Comparison of ENCODE assay signal across 1 cellular context in the genomic region with DNA sequence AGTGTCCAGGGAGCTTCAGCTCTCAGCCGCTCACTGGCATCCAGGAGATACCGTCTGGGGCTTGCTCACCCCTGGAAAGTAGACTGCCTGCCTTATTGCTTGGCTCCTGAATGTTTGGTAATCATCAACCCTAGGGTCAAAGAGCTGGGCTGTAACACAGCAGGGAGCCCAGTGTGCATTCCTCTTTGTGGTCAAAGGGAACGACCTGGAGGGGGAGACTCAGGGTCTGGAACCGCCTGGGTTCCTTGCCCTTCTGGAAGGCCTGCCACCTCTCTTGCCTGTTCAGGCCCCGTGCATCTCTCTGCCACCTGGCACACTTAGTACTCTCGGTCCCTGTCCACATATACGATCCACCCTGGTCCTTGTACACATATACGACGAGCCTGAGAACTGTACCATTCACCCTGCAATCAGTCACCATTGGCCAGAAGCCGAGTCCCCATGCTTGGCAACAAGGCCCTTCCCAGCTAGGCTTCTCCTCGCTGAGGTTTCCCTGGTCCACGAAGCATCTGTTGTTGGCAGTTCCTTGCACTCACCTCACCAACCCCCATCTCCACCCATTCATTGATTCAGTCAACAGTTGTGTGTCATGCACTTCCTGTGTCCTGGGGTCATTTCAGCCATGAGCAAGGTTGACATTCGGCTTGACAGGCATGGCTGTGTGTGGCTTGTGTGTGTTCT.
TF ChIP-seq lines count a peak whose summit lies in the region.

TSS of gene NAT8 (minus strand) at position 85 of the 681 bp plus-strand sequence. CDS start 794 bp downstream, outside the sequence.

TF ChIP-seq in HepG2, 621 proteins besides CTCF, POLR2A, EP300 and RAD21 (continued from another document and continues in another):
- no peak for TF ChIP-seq KIAA2018 (CRISPR knock-in tag; IDR thresholded peaks at IDR 0.05; ENCODE audit: borderline replicate concordance)
- TF ChIP-seq, protein P1, sequence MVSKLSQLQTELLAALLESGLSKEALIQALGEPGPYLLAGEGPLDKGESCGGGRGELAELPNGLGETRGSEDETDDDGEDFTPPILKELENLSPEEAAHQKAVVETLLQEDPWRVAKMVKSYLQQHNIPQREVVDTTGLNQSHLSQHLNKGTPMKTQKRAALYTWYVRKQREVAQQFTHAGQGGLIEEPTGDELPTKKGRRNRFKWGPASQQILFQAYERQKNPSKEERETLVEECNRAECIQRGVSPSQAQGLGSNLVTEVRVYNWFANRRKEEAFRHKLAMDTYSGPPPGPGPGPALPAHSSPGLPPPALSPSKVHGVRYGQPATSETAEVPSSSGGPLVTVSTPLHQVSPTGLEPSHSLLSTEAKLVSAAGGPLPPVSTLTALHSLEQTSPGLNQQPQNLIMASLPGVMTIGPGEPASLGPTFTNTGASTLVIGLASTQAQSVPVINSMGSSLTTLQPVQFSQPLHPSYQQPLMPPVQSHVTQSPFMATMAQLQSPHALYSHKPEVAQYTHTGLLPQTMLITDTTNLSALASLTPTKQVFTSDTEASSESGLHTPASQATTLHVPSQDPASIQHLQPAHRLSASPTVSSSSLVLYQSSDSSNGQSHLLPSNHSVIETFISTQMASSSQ (IDR thresholded peaks at IDR 0.05; ENCODE audit: low read depth): peak; percentile 58
- TF ChIP-seq, protein P1 (CRISPR knock-in tag; IDR thresholded peaks at IDR 0.05; ENCODE audit: borderline replicate concordance): peak; percentile 74; the same call in 1 of the 2 replicates
- TF ChIP-seq HNRNPH1 (optimal IDR thresholded peaks at IDR 0.05; ENCODE audit: low read depth, low read length): no peak
- TF ChIP-seq ZNF670 (CRISPR knock-in tag; IDR thresholded peaks at IDR 0.05; ENCODE audit: borderline replicate concordance): no peak
- TF ChIP-seq ARID2 (CRISPR knock-in tag; IDR thresholded peaks at IDR 0.05; ENCODE audit: borderline replicate concordance): no peak
- TF ChIP-seq ZSCAN29 (CRISPR knock-in tag; conservative IDR thresholded peaks at IDR 0.05): 0 out of 2 replicates have a peak, but pooled peaks have one; percentile 52
- TF ChIP-seq ZNF781 (CRISPR knock-in tag; IDR thresholded peaks at IDR 0.05; ENCODE audit: borderline replicate concordance, not compliant biosample characterization): no peak
- peak; percentile 93 for TF ChIP-seq ZNF646 (CRISPR knock-in tag; IDR thresholded peaks at IDR 0.05)
- no peak for TF ChIP-seq ZNF782 (CRISPR knock-in tag; IDR thresholded peaks at IDR 0.05; ENCODE audit: borderline replicate concordance)
- TF ChIP-seq SMYD3 (CRISPR knock-in tag; IDR thresholded peaks at IDR 0.05): no peak
- TF ChIP-seq EHMT2 (IDR thresholded peaks at IDR 0.05; ENCODE audit: borderline replicate concordance, low read depth, low read length): peak; percentile 79; the same call in 1 of the 2 replicates
- TF ChIP-seq ZBTB42 (CRISPR knock-in tag; IDR thresholded peaks at IDR 0.05): no peak; the same call in 1 of the 2 replicates
- 0 out of 2 replicates have a peak, but pooled peaks have one; percentile 28 for TF ChIP-seq ZSCAN21 (CRISPR knock-in tag; IDR thresholded peaks at IDR 0.05; ENCODE audit: borderline replicate concordance)
- TF ChIP-seq, protein P2, sequence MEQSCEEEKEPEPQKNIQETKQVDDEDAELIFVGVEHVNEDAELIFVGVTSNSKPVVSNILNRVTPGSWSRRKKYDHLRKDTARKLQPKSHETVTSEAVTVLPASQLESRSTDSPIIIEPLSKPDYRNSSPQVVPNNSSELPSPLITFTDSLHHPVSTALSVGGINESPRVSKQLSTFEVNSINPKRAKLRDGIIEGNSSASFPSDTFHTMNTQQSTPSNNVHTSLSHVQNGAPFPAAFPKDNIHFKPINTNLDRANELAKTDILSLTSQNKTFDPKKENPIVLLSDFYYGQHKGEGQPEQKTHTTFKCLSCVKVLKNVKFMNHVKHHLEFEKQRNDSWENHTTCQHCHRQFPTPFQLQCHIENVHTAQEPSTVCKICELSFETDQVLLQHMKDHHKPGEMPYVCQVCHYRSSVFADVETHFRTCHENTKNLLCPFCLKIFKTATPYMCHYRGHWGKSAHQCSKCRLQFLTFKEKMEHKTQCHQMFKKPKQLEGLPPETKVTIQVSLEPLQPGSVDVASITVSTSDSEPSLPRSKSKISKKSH (CRISPR knock-in tag; IDR thresholded peaks at IDR 0.05; ENCODE audit: borderline replicate concordance): peak; percentile 59; the same call in 1 of the 2 replicates
- TF ChIP-seq, protein P3, sequence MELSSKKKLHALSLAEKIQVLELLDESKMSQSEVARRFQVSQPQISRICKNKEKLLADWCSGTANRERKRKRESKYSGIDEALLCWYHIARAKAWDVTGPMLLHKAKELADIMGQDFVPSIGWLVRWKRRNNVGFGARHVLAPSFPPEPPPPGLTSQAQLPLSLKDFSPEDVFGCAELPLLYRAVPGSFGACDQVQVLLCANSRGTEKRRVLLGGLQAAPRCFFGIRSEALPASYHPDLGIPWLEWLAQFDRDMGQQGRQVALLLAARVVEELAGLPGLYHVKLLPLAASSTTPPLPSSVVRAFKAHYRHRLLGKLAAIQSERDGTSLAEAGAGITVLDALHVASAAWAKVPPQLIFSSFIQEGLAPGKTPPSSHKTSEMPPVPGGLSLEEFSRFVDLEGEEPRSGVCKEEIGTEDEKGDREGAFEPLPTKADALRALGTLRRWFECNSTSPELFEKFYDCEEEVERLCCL (CRISPR knock-in tag; IDR thresholded peaks at IDR 0.05; ENCODE audit: borderline replicate concordance): no peak
- TF ChIP-seq ZMYM2 (CRISPR knock-in tag; IDR thresholded peaks at IDR 0.05): no peak
- TF ChIP-seq ZC3H13 (CRISPR knock-in tag; IDR thresholded peaks at IDR 0.05): no peak
- peak; percentile 50; the same call in 1 of the 2 replicates for TF ChIP-seq CSRNP1 (CRISPR knock-in tag; IDR thresholded peaks at IDR 0.05)
- TF ChIP-seq ZNF205 (CRISPR knock-in tag; IDR thresholded peaks at IDR 0.05): peak; percentile 26; the same call in 1 of the 2 replicates
- TF ChIP-seq KMT2B (CRISPR knock-in tag; IDR thresholded peaks at IDR 0.05): peak; percentile 60
- TF ChIP-seq MXD4 (CRISPR knock-in tag; IDR thresholded peaks at IDR 0.05): peak; percentile 46; the same call in 1 of the 2 replicates
